ENCODE assay signal across 8 cellular contexts in genomic region chr6:1624071-1624847, GRCh38. TPM values are rescaled to one million over a fixed set of nuclear protein-coding genes. Genes with fewer than 3 reads are reported as not detected.
DNase-seq lines count a peak whose midpoint lies in the region; ATAC-seq and TF ChIP-seq lines count a peak whose summit lies in the region.

No MANE protein-coding gene starts in this region.

- TF ChIP-seq CTCF in brain (conservative IDR thresholded peaks at IDR 0.05) (no peak), thoracic aorta (IDR thresholded peaks at IDR 0.05) (no peak)

- no peaks in the 10 kb centered on the region for H3K9me3 Mint-ChIP-seq in activated CD4-positive, alpha-beta T cell treated with anti-CD3 and anti-CD28 coated beads for 36 hours (ENCODE audit: low read depth)
- peaks cover 0 to 23% (median 0%) of the 10 kb centered on the region in 5 experiments for H3K9me3 Mint-ChIP-seq in brain

- DNase-seq in activated CD4-positive, alpha-beta T cell treated with anti-CD3 and anti-CD28 coated beads for 36 hours = peak; percentile 67
- DNase-seq in activated CD4-positive, alpha-beta T cell treated with anti-CD3 and anti-CD28 coated beads for 1 hour = no peak
- DNase-seq in thoracic aorta (ENCODE audit: low spot score) (no peak), COLO668 (lab: John Stamatoyannopoulos, UW; ENCODE audit: unreplicated experiment) (no peak), SHP77 (lab: John Stamatoyannopoulos, UW) (no peak), medulla oblongata (ENCODE audit: extremely low spot score) (no peak)

- H3K27me3 Mint-ChIP-seq in activated CD4-positive, alpha-beta T cell treated with anti-CD3 and anti-CD28 coated beads for 36 hours = peaks cover 55% of the 10 kb centered on the region
- peaks cover 100% of the 10 kb centered on the region for H3K27me3 Mint-ChIP-seq in brain

- no peak overlapping the region for H3K27ac Mint-ChIP-seq in activated CD4-positive, alpha-beta T cell treated with anti-CD3 and anti-CD28 coated beads for 36 hours
- no peak overlapping the region for H3K27ac Mint-ChIP-seq in brain

- peaks cover 11% of the 10 kb centered on the region for H3K4me1 Mint-ChIP-seq in activated CD4-positive, alpha-beta T cell treated with anti-CD3 and anti-CD28 coated beads for 36 hours
- peaks cover 18% of the 10 kb centered on the region for H3K4me1 Mint-ChIP-seq in brain

- CTCF ChIA-PET in activated CD4-positive, alpha-beta T cell treated with anti-CD3 and anti-CD28 coated beads for 36 hours (lab: Charles Lee) = interaction anchor here (1.2 to 1.4 kb wide), 2 partner anchors 16 to 730 kb away, joined by 4 to 6 read pairs; no protein-coding TSS in a partner anchor

- peaks cover 29% of the 10 kb centered on the region for H3K27me3 ChIP-seq in layer of hippocampus (ENCODE audit: control insufficient read depth, insufficient read depth, low read length)
- no peaks in the 10 kb centered on the region for H3K27me3 ChIP-seq in thoracic aorta (replicated peaks; ENCODE audit: insufficient read depth)

- no peaks in the 10 kb centered on the region for H3K36me3 ChIP-seq in thoracic aorta

- H3K27ac ChIP-seq in layer of hippocampus (ENCODE audit: low read depth, low read length) = peak overlapping the region; percentile 74
- peak overlapping the region; percentile 97 to 98 for H3K27ac ChIP-seq in thoracic aorta

- intact Hi-C loops in activated CD4-positive, alpha-beta T cell treated with anti-CD3 and anti-CD28 coated beads for 36 hours (cut with DNase I, micrococcal nuclease) = loop anchor here in 1 of 2 experiments (1.0 kb wide), 1 partner anchor 12 kb away; no protein-coding TSS in a partner anchor

- ATAC-seq in activated CD4-positive, alpha-beta T cell treated with anti-CD3 and anti-CD28 coated beads for 36 hours = peak; percentile 82
- no peak for ATAC-seq in thoracic aorta (ENCODE audit: insufficient number of reproducible peaks, low FRiP score, low read depth)

- peak overlapping the region; percentile 36 for H3K4me3 Mint-ChIP-seq in activated CD4-positive, alpha-beta T cell treated with anti-CD3 and anti-CD28 coated beads for 36 hours
- peak overlapping the region; percentile 37 to 87 (median 50) for H3K4me3 Mint-ChIP-seq in brain

- peaks cover 9 to 70% of the 10 kb centered on the region in 2 donors for H3K4me1 ChIP-seq in thoracic aorta (ENCODE audit: control insufficient read depth in 1 of 2, low read depth in 2 of 2)

- POLR2A ChIA-PET in activated CD4-positive, alpha-beta T cell treated with anti-CD3 and anti-CD28 coated beads for 36 hours (lab: Charles Lee) = interaction anchor here (0.6 kb wide), 1 partner anchor 460 kb away, joined by 4 read pairs; no protein-coding TSS in a partner anchor

- peak overlapping the region; percentile 81 for H3K4me3 ChIP-seq in thoracic aorta

- H3K36me3 Mint-ChIP-seq in activated CD4-positive, alpha-beta T cell treated with anti-CD3 and anti-CD28 coated beads for 36 hours (ENCODE audit: low read depth) = peaks cover 14% of the 10 kb centered on the region
- peaks cover 19% of the 10 kb centered on the region for H3K36me3 Mint-ChIP-seq in brain

- no peaks in the 10 kb centered on the region for H3K9me3 ChIP-seq in thoracic aorta

RNA-seq across cellular contexts. Expression of gene FOXC1, which starts 14.5 kb away (rescaled TPM):
- under 1 TPM; 0.04 to 0.05 TPM for total RNA-seq in activated CD4-positive, alpha-beta T cell treated with anti-CD3 and anti-CD28 coated beads for 36 hours
- polyA plus RNA-seq in brain (ENCODE audit: insufficient read depth, low read depth, low replicate concordance) = 7.9 TPM
- 100 to 1,000 TPM; 103 to 109 TPM for total RNA-seq in thoracic aorta

Comparison
In these comparisons a context has a peak if more than half of its experiments do, and no peak if none do; other contexts are left out.
1. RNA of gene FOXC1, which starts 14.5 kb away (total RNA-seq): 103 to 109 TPM in thoracic aorta; 0.04 to 0.05 TPM in activated CD4-positive, alpha-beta T cell treated with anti-CD3 and anti-CD28 coated beads for 36 hours; every median in the first group is over 10 times any median in the second.